ENCODE assay signal across 8 cellular contexts in the genomic region with DNA sequence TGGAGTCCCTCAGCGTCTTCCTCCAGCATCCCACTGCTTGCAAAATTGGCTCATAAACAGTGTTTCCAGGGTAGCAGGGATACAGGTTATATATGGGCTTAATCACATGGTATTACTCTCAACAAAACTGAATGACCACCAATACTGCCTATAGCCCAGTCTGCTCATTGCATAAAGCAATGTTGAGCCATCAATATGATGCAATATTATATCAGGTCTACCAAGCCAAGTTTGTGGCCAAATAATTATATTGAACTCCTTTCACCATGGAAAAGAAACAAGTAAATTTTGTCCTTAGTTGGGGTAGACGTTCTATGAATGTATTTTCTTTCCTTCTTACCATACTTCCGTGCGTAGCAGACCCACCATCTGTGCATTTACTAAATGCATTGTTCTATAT.
"Had no signal": no experiment of that assay in that cellular context is flagged by ENCODE, and none has a peak within 500 bp of the region (broad histone marks: within the 10 kb centered on the region; RNA-seq: fewer than 3 reads in every experiment).

No MANE protein-coding gene starts in this region.

- H3K36me3 ChIP-seq: HAP-1 had no signal

- ATAC-seq: HCT116 had no signal

- H3K9ac ChIP-seq: GM23248 had no signal

- H3K4me3 ChIP-seq: GM23248, HAP-1 had no signal

- H3K27ac ChIP-seq: GM23248, HL-60 had no signal

- DNase-seq: GM23248, GOT3, H7, HFFc6, KBM-7 had no signal

- H3K9me3 ChIP-seq: HAP-1 had no signal

- H2AFZ ChIP-seq: GM23248 had no signal
